In the genomic region with DNA sequence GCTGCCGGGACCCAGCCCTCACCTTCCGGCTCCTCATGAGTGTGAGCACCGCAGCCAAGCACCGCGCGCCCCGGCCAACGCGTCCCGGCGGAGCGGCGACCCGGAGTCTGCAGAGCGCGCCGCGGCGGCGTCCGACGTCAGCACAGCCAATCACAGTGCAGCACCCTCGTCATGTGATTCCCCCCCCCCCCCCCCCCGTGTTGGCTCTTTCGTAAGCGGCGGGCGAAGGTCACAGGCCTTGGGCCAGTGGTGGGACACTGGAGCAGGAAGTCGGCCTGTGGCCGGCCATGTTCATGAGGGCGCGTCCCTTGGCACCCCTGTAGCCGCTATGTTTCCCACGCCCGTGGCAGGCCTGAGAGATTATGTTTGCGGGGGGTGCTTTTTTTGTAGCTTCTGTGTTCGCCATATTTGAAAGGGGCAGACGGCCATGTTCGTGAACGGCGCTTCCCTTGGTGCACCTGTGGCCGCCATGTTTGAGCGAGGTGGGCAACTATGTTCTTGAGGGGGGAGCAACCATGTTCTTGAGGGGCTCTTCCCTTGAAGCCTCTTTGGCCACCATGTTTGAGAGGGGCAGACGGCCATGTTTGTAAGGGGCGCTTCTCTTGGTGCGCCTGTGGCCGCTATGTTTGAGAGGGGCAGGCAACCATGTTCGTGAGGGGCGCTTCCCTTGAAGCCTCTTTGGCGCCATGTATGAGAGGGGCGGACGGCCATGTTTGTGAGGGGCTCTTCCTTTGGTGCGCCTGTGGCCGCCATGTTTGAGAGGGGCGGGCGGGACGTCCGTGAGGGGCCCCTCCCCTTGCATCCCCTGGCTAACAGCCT, we compare ENCODE assay signal across 8 cellular contexts. TPM values are rescaled to one million over a fixed set of nuclear protein-coding genes. Genes with fewer than 3 reads are reported as not detected.
DNase-seq lines count a peak whose midpoint lies in the region; ATAC-seq, FAIRE-seq and TF ChIP-seq lines count a peak whose summit lies in the region.

A gene (minus strand): TSS at position 123 of the 819 bp plus-strand sequence. CDS start 86 bp downstream, at position 37.

- H3K4me3 ChIP-seq in OCI-LY1 (ENCODE audit: low read depth, low read length, poor library complexity, severe bottlenecking) (peak within 1 kb of the TSS; percentile 92), mesodermal cell (ENCODE audit: extremely low read depth, insufficient read depth, low read length, poor library complexity, severe bottlenecking) (peak within 1 kb of the TSS; percentile 98)

- H3K36me3 ChIP-seq in OCI-LY1 (ENCODE audit: insufficient read depth, low read length) (peaks cover 14% of the 10 kb centered on the region), mesodermal cell (ENCODE audit: control insufficient read depth, insufficient read depth, low read length) (peaks cover 21% of the 10 kb centered on the region)

- H3K79me2 ChIP-seq in OCI-LY1 (ENCODE audit: insufficient read depth, low read length), result peaks cover 25% of the 10 kb centered on the region

- H2AFZ ChIP-seq in OCI-LY1 (ENCODE audit: low read length), result no peak within 1 kb of the TSS

- peak within 1 kb of the TSS; percentile 89 for H3K4me2 ChIP-seq in OCI-LY1 (ENCODE audit: low read length)

- DNase-seq in COLO829 (ENCODE audit: low spot score) (peak; percentile 87), HTR-8/SVneo (ENCODE audit: insufficient read length, low spot score) (peak; percentile 93)
- DNase-seq in activated CD8-positive, alpha-beta memory T cell treated with anti-CD3 and anti-CD28 coated beads, Interleukin-2, amount 50 U/mL, for 4 hours, result peak; percentile 92
- DNase-seq in stimulated activated CD8-positive, alpha-beta memory T cell treated with anti-CD3 and anti-CD28 coated beads, Interleukin-15, amount 100 ng/mL, for 4 hours (ENCODE audit: low read depth in 2 of 2), result peak; percentile 86 to 93

- peak; percentile 67 for ATAC-seq in GM21367 (IDR thresholded peaks at IDR 0.05; ENCODE audit: unreplicated experiment)

- TF ChIP-seq CTCF in OCI-LY1 (IDR thresholded peaks at IDR 0.05; ENCODE audit: low read length), result no peak

- H3K4me1 ChIP-seq in OCI-LY1 (ENCODE audit: insufficient read depth, low read length, severe bottlenecking), result peaks cover 52% of the 10 kb centered on the region
- H3K4me1 ChIP-seq in mesodermal cell (ENCODE audit: control insufficient read depth, insufficient read depth, low read length, poor library complexity, severe bottlenecking), result no peaks in the 10 kb centered on the region

- peak; percentile 88 for FAIRE-seq in HTR-8/SVneo (lab: Jason Lieb, UNC)
- FAIRE-seq in endometrium (lab: Jason Lieb, UNC), result peak; percentile 99

- H3K9ac ChIP-seq in OCI-LY1 (ENCODE audit: low read length), result peak within 1 kb of the TSS; percentile 84

- 1% methylated on average over 26 to 35 of the region's 58 CpGs for WGBS in mesodermal cell (ENCODE audit: insufficient coverage in 2 of 2), 2 experiments

- H3F3A ChIP-seq in OCI-LY1 (ENCODE audit: insufficient read depth, low read length), result 0 out of 2 replicates have a peak, but pooled peaks cover 6% of the 10 kb centered on the region

- no peaks in the 10 kb centered on the region for H3K27me3 ChIP-seq in OCI-LY1 (ENCODE audit: insufficient read depth, low read length)

- H4K20me1 ChIP-seq in OCI-LY1 (ENCODE audit: insufficient read depth, low read length), result no peaks in the 10 kb centered on the region

- peak within 1 kb of the TSS; percentile 97 for H3K27ac ChIP-seq in OCI-LY1 (ENCODE audit: low read depth, low read length, poor library complexity, severe bottlenecking)
- H3K27ac ChIP-seq in mesodermal cell (ENCODE audit: low read depth, low read length, severe bottlenecking), result peak within 1 kb of the TSS; percentile 99

- H3K9me3 ChIP-seq in OCI-LY1 (ENCODE audit: low read length) (0 out of 2 replicates have a peak, but pooled peaks cover 3% of the 10 kb centered on the region), mesodermal cell (ENCODE audit: control insufficient read depth, low read length) (peaks cover 14% of the 10 kb centered on the region)

- no peaks in the 10 kb centered on the region for H3K9me2 ChIP-seq in OCI-LY1 (ENCODE audit: low read depth, low read length)

RNA-seq across cellular contexts. Expression of the gene that starts here (rescaled TPM):
- 42.8 TPM for polyA plus RNA-seq in mesodermal cell (2013, experiment 1 of 2)
- polyA plus RNA-seq in mesodermal cell (2013, experiment 2 of 2), result 38.4 TPM

Comparison
In these comparisons a context has a peak if more than half of its experiments do, and no peak if none do; other contexts are left out.
1. Peak in every context shown above with its lines: DNase-seq, ATAC-seq, H3K4me3 ChIP-seq and H3K27ac ChIP-seq.